25 cellular contexts compared by ENCODE assay signal in the genomic region with DNA sequence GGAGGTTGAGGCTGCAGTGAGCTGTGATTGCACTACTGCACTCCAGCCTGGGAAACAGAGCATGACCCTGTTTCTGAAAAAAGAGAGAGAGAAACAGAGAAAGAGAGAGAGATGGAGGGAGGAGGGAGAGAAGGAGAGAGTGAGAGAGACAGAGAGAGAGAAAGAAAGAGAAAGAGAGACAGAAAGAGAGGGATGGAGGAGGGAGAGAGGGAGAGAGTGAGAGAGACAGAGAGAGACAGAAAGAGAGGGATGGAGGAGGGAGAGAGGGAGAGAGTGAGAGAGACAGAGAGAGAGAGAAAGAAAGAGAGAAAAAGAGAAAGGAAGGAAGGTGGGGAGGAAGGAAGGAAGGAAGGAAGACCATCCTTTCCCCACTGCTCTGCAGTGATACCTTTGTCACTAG. TPM values are rescaled to one million over a fixed set of nuclear protein-coding genes. Genes with fewer than 3 reads are reported as not detected.
DNase-seq lines count a peak whose midpoint lies in the region; ATAC-seq, FAIRE-seq and TF ChIP-seq lines count a peak whose summit lies in the region.
"Had no signal": no experiment of that assay in that cellular context is flagged by ENCODE, and none has a peak within 500 bp of the region (broad histone marks: within the 10 kb centered on the region; RNA-seq: fewer than 3 reads in every experiment).

No MANE protein-coding gene starts in this region.

- DNase-seq in HepG2 (ENCODE audit: low spot score) (no peak), right lobe of liver (no peak), HAP-1 (ENCODE audit: low spot score in 2 of 2) (no peak), NCI-H2227 (lab: John Stamatoyannopoulos, UW; ENCODE audit: unreplicated experiment) (no peak)
- DNase-seq in central memory CD8-positive, alpha-beta T cell (ENCODE audit: low spot score in 2 of 2), result no peak
- DNase-seq: 8988T; ACHN; AML-193; BE2C; CD4-positive, alpha-beta T cell; CD8-positive, alpha-beta memory T cell; DMS53; DMS79 treated with DMSO at 0.1 percent for 48 hours; GF-D8; GOT3; HCEC 1CT; HFFc6 had no signal

- CTCF ChIA-PET in HepG2 (lab: Yijun Ruan, JAX; ENCODE audit: low intra/inter-chr PET ratio, low total read pairs), result no interaction called here

- no peaks in the 10 kb centered on the region for H3K9me3 Mint-ChIP-seq in central memory CD8-positive, alpha-beta T cell
- no peaks in the 10 kb centered on the region for H3K9me3 Mint-ChIP-seq in stimulated activated memory B cell treated with anti-CD40 and anti-IgM and Interleukin-4, amounts not matched to agents 10 μg/mL and 1 μg/mL and 100 μg/mL, for 72 hours
- H3K9me3 Mint-ChIP-seq: CD4-positive, alpha-beta T cell; CD8-positive, alpha-beta memory T cell had no signal

- H3K27ac Mint-ChIP-seq in central memory CD8-positive, alpha-beta T cell (ENCODE audit: low read depth), result peak overlapping the region; percentile 2
- peak overlapping the region; percentile 26 for H3K27ac Mint-ChIP-seq in stimulated activated memory B cell treated with anti-CD40 and anti-IgM and Interleukin-4, amounts not matched to agents 10 μg/mL and 1 μg/mL and 100 μg/mL, for 72 hours
- H3K27ac Mint-ChIP-seq: CD14-positive monocyte; CD4-positive, alpha-beta T cell; CD8-positive, alpha-beta memory T cell; HFFc6 had no signal

- in situ Hi-C loops in HepG2 (cut with HindIII; ENCODE audit: extremely low pct_ligation_motif_present, low pct_unique_long_range_greater_than_20kb) (no loop called here), HAP-1 (cut with MboI; ENCODE audit: low sequenced_read_pairs) (no loop called here)

- FAIRE-seq in HepG2 (lab: Jason Lieb, UNC), result no peak
- FAIRE-seq: A549, D721Med, GM12892, H54 had no signal

- H3K4me2 ChIP-seq in HepG2 (ENCODE audit: low read depth, low read length), result no peak overlapping the region
- H3K4me2 ChIP-seq: A549 had no signal

- H3K36me3 ChIP-seq in HepG2 (replicated peaks in 1 of 2; ENCODE audit: control insufficient read depth in 1 of 2, insufficient read depth in 2 of 2, low read length in 2 of 2) (no peaks in the 10 kb centered on the region), right lobe of liver (no peaks in the 10 kb centered on the region), HAP-1 (replicated peaks) (no peaks in the 10 kb centered on the region)
- H3K36me3 ChIP-seq: BE2C; BLaER1 treated with 17β-estradiol and CSF1 and Interleukin-3, amounts not matched to agents 10 nM and 100 nM had no signal

- TF ChIP-seq CTCF in HepG2 (CRISPR knock-in tag; IDR thresholded peaks at IDR 0.05) (no peak), right lobe of liver (IDR thresholded peaks at IDR 0.05) (no peak)

- no peaks in the 10 kb centered on the region for H3K79me2 ChIP-seq in HepG2 (ENCODE audit: insufficient read depth, low read length)

- peaks cover 38% of the 10 kb centered on the region for H3K27me3 Mint-ChIP-seq in central memory CD8-positive, alpha-beta T cell
- H3K27me3 Mint-ChIP-seq in stimulated activated memory B cell treated with anti-CD40 and anti-IgM and Interleukin-4, amounts not matched to agents 10 μg/mL and 1 μg/mL and 100 μg/mL, for 72 hours, result no peaks in the 10 kb centered on the region
- H3K27me3 Mint-ChIP-seq: CD4-positive, alpha-beta T cell had no signal

- intact Hi-C loops in HepG2 (cut with micrococcal nuclease; ENCODE audit: unreplicated experiment), result no loop called here
- intact Hi-C loops in right lobe of liver (cut with DNase I), result no loop called here

- H3K4me1 ChIP-seq in HepG2 (ENCODE audit: insufficient read depth, low read length) (no peaks in the 10 kb centered on the region), right lobe of liver (no peaks in the 10 kb centered on the region), HAP-1 (no peaks in the 10 kb centered on the region)
- H3K4me1 ChIP-seq: A549, BE2C had no signal

- H3K9me3 ChIP-seq in HepG2 (ENCODE audit: low read length) (no peaks in the 10 kb centered on the region), right lobe of liver (no peaks in the 10 kb centered on the region), HAP-1 (no peaks in the 10 kb centered on the region)
- H3K9me3 ChIP-seq: A549, BE2C had no signal

- H3K9ac ChIP-seq in HepG2 (ENCODE audit: insufficient read depth, low read depth, low read length), result no peak overlapping the region
- H3K9ac ChIP-seq: BLaER1 treated with 17β-estradiol and CSF1 and Interleukin-3, amounts not matched to agents 10 nM and 100 nM had no signal

- H4K20me1 ChIP-seq in HepG2 (ENCODE audit: insufficient read depth, low read length), result no peaks in the 10 kb centered on the region
- H4K20me1 ChIP-seq: BLaER1 treated with 17β-estradiol and CSF1 and Interleukin-3, amounts not matched to agents 10 nM and 100 nM had no signal

- POLR2A ChIA-PET in HepG2 (lab: Yijun Ruan, JAX), result no interaction called here

- no peak for TF ChIP-seq RAD21 in HepG2 (CRISPR knock-in tag; IDR thresholded peaks at IDR 0.05)

- H3K4me1 Mint-ChIP-seq in central memory CD8-positive, alpha-beta T cell, result no peaks in the 10 kb centered on the region
- peaks cover 13% of the 10 kb centered on the region for H3K4me1 Mint-ChIP-seq in stimulated activated memory B cell treated with anti-CD40 and anti-IgM and Interleukin-4, amounts not matched to agents 10 μg/mL and 1 μg/mL and 100 μg/mL, for 72 hours

- H3K27ac ChIP-seq in HepG2 (ENCODE audit: extremely low read length, insufficient read depth, low read length) (no peak overlapping the region), right lobe of liver (no peak overlapping the region)
- H3K27ac ChIP-seq: A549; BLaER1 treated with 17β-estradiol and CSF1 and Interleukin-3, amounts not matched to agents 10 nM and 100 nM had no signal

- no peaks in the 10 kb centered on the region for H3K36me3 Mint-ChIP-seq in central memory CD8-positive, alpha-beta T cell (ENCODE audit: insufficient read depth)
- H3K36me3 Mint-ChIP-seq in stimulated activated memory B cell treated with anti-CD40 and anti-IgM and Interleukin-4, amounts not matched to agents 10 μg/mL and 1 μg/mL and 100 μg/mL, for 72 hours, result no peaks in the 10 kb centered on the region
- H3K36me3 Mint-ChIP-seq: CD14-positive monocyte; CD8-positive, alpha-beta memory T cell had no signal

- TF ChIP-seq EP300 in HepG2 (IDR thresholded peaks at IDR 0.05; ENCODE audit: low read depth in 2 of 2, low read length in 2 of 2) (no peak), HepG2 (CRISPR knock-in tag; IDR thresholded peaks at IDR 0.05; ENCODE audit: borderline replicate concordance) (no peak)

- ATAC-seq in HepG2 (no peak), right lobe of liver (no peak)
- no peak for ATAC-seq in central memory CD8-positive, alpha-beta T cell (replicated peaks; ENCODE audit: extremely low read depth, poor library complexity, severe bottlenecking)
- ATAC-seq in stimulated activated memory B cell treated with anti-CD40 and anti-IgM and Interleukin-4, amounts not matched to agents 10 μg/mL and 1 μg/mL and 100 μg/mL, for 72 hours, result no peak
- ATAC-seq: A549 had no signal

- TF ChIP-seq POLR2A in HepG2 (IDR thresholded peaks at IDR 0.05; ENCODE audit: insufficient read depth in 1 of 2, low read depth in 2 of 2, low read length in 2 of 2) (no peak), right lobe of liver (IDR thresholded peaks at IDR 0.05) (no peak)

- H3K4me3 Mint-ChIP-seq in central memory CD8-positive, alpha-beta T cell, result no peak overlapping the region
- no peak overlapping the region for H3K4me3 Mint-ChIP-seq in stimulated activated memory B cell treated with anti-CD40 and anti-IgM and Interleukin-4, amounts not matched to agents 10 μg/mL and 1 μg/mL and 100 μg/mL, for 72 hours
- H3K4me3 Mint-ChIP-seq: CD4-positive, alpha-beta T cell; CD8-positive, alpha-beta memory T cell; HFFc6 had no signal

- no TSS peak for BruUV-seq in HepG2 (replicated peaks; lab: Mats Ljungman, UMichigan)

- H3K4me3 ChIP-seq in HepG2 (replicated peaks in 1 of 3; ENCODE audit: insufficient read depth in 1 of 3, low read depth in 2 of 3, low read length in 3 of 3), result no peak overlapping the region
- H3K4me3 ChIP-seq in right lobe of liver, result no peak overlapping the region
- no peak overlapping the region for H3K4me3 ChIP-seq in HAP-1
- H3K4me3 ChIP-seq: A549; BLaER1 treated with 17β-estradiol and CSF1 and Interleukin-3, amounts not matched to agents 10 nM and 100 nM had no signal

- H3K27me3 ChIP-seq in HepG2 (ENCODE audit: control insufficient read depth in 1 of 2, insufficient read depth in 2 of 2, low read length in 2 of 2) (peaks cover 1 to 29% of the 10 kb centered on the region in 2 experiments; a peak in 2 of 5 replicates), right lobe of liver (no peaks in the 10 kb centered on the region), HAP-1 (ENCODE audit: low read depth) (no peaks in the 10 kb centered on the region)
- H3K27me3 ChIP-seq: BLaER1 treated with 17β-estradiol and CSF1 and Interleukin-3, amounts not matched to agents 10 nM and 100 nM had no signal

- no peak overlapping the region for H2AFZ ChIP-seq in HepG2 (ENCODE audit: low read length)

TF ChIP-seq in HepG2, 621 proteins besides CTCF, POLR2A, EP300 and RAD21 (continues in another document):
- TF ChIP-seq FOXK2 (IDR thresholded peaks at IDR 0.05), result 0 out of 2 replicates have a peak, but pooled peaks have one; percentile 23

RNA-seq across cellular contexts. Expression of a gene that starts 48.1 kb away (rescaled TPM):
- total RNA-seq in HepG2 (2016; rRNA removed; fragmentation: Illumina TruSeq; extraction: Trizol), result not detected in 2 replicates
- not detected in 2 replicates for total RNA-seq in HepG2 (2016; cell fraction: cytosol; rRNA removed; fragmentation: Illumina TruSeq; extraction: Trizol; ENCODE audit: low read depth)
- total RNA-seq in HepG2 (2016; cell fraction: insoluble cytoplasmic fraction; rRNA removed; fragmentation: Illumina TruSeq; extraction: Trizol), result not detected in 2 replicates
- total RNA-seq in HepG2 (2016; cell fraction: membrane; rRNA removed; fragmentation: Illumina TruSeq; extraction: Trizol), result not detected in 2 replicates
- not detected in 2 replicates for total RNA-seq in HepG2 (2016; cell fraction: nucleus; rRNA removed; fragmentation: Illumina TruSeq; extraction: Trizol)
- 0.04 TPM in 1 of 2 replicates, not detected in the other for polyA plus RNA-seq in HepG2 (2011; rRNA removed)
- 0.03 TPM in 1 of 2 replicates, not detected in the other for polyA plus RNA-seq in HepG2 (2011; cell fraction: cytosol; rRNA removed)
- 0.23 TPM in 1 of 2 replicates, not detected in the other for polyA plus RNA-seq in HepG2 (2011; cell fraction: nucleus; rRNA removed)
- polyA plus RNA-seq in HepG2 (2012), result not detected in 2 replicates
- polyA plus RNA-seq in HepG2 (2016; cell fraction: cytosol; fragmentation: Illumina TruSeq; extraction: Trizol; ENCODE audit: low read depth), result not detected in 2 replicates
- polyA plus RNA-seq in HepG2 (2016; cell fraction: insoluble cytoplasmic fraction; fragmentation: Illumina TruSeq; extraction: Trizol; ENCODE audit: low read depth), result not detected in 2 replicates
- not detected in 2 replicates for polyA plus RNA-seq in HepG2 (2016; cell fraction: membrane; fragmentation: Illumina TruSeq; extraction: Trizol; ENCODE audit: low read depth)
- polyA plus RNA-seq in HepG2 (2016; cell fraction: nucleus; fragmentation: Illumina TruSeq; extraction: Trizol; ENCODE audit: insufficient read depth, low read depth), result not detected in 2 replicates
- polyA minus RNA-seq in HepG2 (2011; rRNA and poly(A)+ RNA removed; ENCODE audit: low replicate concordance), result 9.1 TPM in 1 of 2 replicates, not detected in the other
- not detected in 2 replicates for polyA minus RNA-seq in HepG2 (2011; cell fraction: cytosol; rRNA and poly(A)+ RNA removed)
- polyA minus RNA-seq in HepG2 (2011; cell fraction: nucleus; rRNA and poly(A)+ RNA removed), result not detected in 2 replicates
- total RNA-seq in right lobe of liver, result 10 to 100 TPM in 2 of 6 experiments, 1 to 10 TPM in 3, under 1 TPM in 1; 0.66 to 57.0 (median 4.7) TPM
- total RNA-seq: G401 had no signal
